8 cellular contexts compared by ENCODE assay signal in the genomic region with DNA sequence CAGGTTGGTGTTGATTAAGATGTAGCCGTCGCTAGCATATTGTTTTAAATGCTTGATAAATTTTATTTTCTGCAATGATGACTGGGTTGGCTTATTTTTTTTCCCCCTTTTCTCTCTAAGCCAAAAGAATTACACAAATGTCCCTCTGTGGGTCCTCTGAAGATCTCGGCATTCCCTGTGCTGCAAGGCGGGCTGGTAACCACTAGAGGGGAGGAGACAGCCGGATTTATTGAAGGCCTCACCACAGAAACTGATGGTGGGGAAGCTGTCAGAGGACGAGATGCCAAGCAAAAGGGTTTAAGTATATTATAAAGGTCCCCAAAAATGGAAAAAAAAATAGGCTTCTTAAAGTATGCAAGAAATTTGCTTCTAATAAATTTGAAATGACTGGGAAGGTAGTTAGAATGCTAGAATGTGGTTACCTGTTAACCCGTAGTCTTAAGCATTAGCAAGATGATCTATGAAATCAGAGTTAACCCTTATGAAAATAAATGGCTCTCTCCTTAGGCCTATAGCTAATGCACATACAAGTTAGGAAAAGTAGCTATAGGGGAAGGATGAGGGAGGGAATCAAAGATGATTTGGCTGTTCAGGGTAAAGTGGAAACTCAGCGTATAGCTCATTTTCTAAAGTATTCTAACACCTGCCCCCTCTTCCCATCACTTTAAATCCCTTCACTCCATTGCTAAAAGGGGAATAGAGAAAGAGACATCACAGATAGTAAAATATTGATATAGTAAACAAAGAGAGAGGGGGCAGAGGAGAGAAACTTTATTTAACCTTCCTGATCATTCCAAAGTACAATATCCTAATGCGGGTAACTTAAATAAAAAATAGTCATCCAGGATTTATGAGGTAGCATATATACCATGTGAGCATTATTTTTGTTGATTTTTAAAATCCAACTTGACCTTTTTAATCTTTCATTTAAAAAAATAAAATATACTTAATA.
DNase-seq lines count a peak whose midpoint lies in the region; ATAC-seq and TF ChIP-seq lines count a peak whose summit lies in the region.

No MANE protein-coding gene starts in this region.

- no peaks in the 10 kb centered on the region for H3K36me3 Mint-ChIP-seq in activated T-cell treated with anti-CD3 and anti-CD28 coated beads, Interleukin-2, amount 50 U/mL, for 24 hours (ENCODE audit: low read depth)

- DNase-seq in left ventricle myocardium inferior (no peak), Right ventricle myocardium inferior (ENCODE audit: missing footprints) (no peak), MG63 (peak; percentile 4), kidney glomerular epithelial cell (lab: John Stamatoyannopoulos, UW) (peak; percentile 41)
- DNase-seq in activated T-cell treated with anti-CD3 and anti-CD28 coated beads, Interleukin-2, amount 50 U/mL, for 24 hours, result no peak

- ATAC-seq in Right ventricle myocardium inferior (no peak), GM21447 (IDR thresholded peaks at IDR 0.05; ENCODE audit: unreplicated experiment) (no peak), GM18520 (IDR thresholded peaks at IDR 0.05; ENCODE audit: unreplicated experiment) (no peak)

- H3K9me3 Mint-ChIP-seq in activated T-cell treated with anti-CD3 and anti-CD28 coated beads, Interleukin-2, amount 50 U/mL, for 24 hours, result peaks cover 5% of the 10 kb centered on the region

- H3K4me1 Mint-ChIP-seq in activated T-cell treated with anti-CD3 and anti-CD28 coated beads, Interleukin-2, amount 50 U/mL, for 24 hours (ENCODE audit: low read depth), result no peaks in the 10 kb centered on the region

- H3K4me1 ChIP-seq in left ventricle myocardium inferior, result no peaks in the 10 kb centered on the region

- H3K27me3 ChIP-seq in left ventricle myocardium inferior (ENCODE audit: low read depth) (peaks cover 11% of the 10 kb centered on the region), MG63 (no peaks in the 10 kb centered on the region)

- no peak overlapping the region for H3K4me3 Mint-ChIP-seq in activated T-cell treated with anti-CD3 and anti-CD28 coated beads, Interleukin-2, amount 50 U/mL, for 24 hours

- H3K27ac Mint-ChIP-seq in activated T-cell treated with anti-CD3 and anti-CD28 coated beads, Interleukin-2, amount 50 U/mL, for 24 hours, result no peak overlapping the region

- H3K4me3 ChIP-seq in left ventricle myocardium inferior (no peak overlapping the region), MG63 (no peak overlapping the region)

- TF ChIP-seq CTCF in left ventricle myocardium inferior (IDR thresholded peaks at IDR 0.05; ENCODE audit: borderline replicate concordance), result peak; percentile 55
- peak; percentile 91 for TF ChIP-seq CTCF in VCaP (conservative IDR thresholded peaks at IDR 0.05)

- H3K9me3 ChIP-seq in left ventricle myocardium inferior (replicated peaks), result no peaks in the 10 kb centered on the region
- H3K9me3 ChIP-seq in MG63, result no peaks in the 10 kb centered on the region

- intact Hi-C loops in left ventricle myocardium inferior (cut with micrococcal nuclease), result no loop called here
- intact Hi-C loops in Right ventricle myocardium inferior (cut with DNase I), result no loop called here

- H3K27ac ChIP-seq in left ventricle myocardium inferior (replicated peaks) (no peak overlapping the region), VCaP (no peak overlapping the region; the same call in 1 of the 2 replicates)

- no peaks in the 10 kb centered on the region for H3K27me3 Mint-ChIP-seq in activated T-cell treated with anti-CD3 and anti-CD28 coated beads, Interleukin-2, amount 50 U/mL, for 24 hours

- no peaks in the 10 kb centered on the region for H3K36me3 ChIP-seq in left ventricle myocardium inferior
- no peaks in the 10 kb centered on the region for H3K36me3 ChIP-seq in MG63

Comparison
In these comparisons a context has a peak if more than half of its experiments do, and no peak if none do; other contexts are left out.
1. DNase-seq: peak in MG63 (single experiment) and kidney glomerular epithelial cell (single experiment); none in left ventricle myocardium inferior (single experiment), Right ventricle myocardium inferior (single experiment) and activated T-cell treated with anti-CD3 and anti-CD28 coated beads, Interleukin-2, amount 50 U/mL, for 24 hours (single experiment).